In the genomic region with DNA sequence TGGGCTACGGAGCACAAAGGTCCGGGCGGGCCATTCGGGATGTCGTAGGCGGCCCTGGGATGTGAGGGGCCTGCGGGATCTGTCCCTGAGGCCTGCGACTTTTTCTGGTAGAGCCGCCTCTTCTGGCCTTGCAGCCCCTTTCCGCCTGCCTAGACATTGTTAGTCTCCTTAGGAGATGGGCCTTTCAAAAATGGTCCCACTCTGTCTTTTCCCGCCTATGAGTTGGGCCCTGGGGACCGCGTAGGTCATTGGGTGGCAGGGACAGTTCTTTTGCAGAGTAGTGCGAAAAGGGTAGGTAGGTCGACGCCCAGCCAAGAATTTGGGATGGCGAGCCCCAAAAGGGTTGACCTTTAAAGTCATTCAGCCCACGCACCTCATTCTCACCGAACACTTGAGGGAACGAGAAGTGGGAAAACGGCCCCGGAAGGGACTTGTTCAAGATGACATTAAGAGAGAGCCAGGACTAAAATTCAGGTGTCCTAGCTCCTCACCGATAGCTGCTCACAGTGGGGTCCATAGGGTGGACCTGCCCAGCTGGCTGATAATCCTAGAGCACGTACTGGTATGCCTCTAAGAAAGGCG, we compare ENCODE assay signal across 1 cellular context.
TF ChIP-seq lines count a peak whose summit lies in the region.

No MANE protein-coding gene starts in this region.

TF ChIP-seq in K562, 482 proteins besides CTCF, POLR2A, EP300 and RAD21:
- TF ChIP-seq, protein P1, sequence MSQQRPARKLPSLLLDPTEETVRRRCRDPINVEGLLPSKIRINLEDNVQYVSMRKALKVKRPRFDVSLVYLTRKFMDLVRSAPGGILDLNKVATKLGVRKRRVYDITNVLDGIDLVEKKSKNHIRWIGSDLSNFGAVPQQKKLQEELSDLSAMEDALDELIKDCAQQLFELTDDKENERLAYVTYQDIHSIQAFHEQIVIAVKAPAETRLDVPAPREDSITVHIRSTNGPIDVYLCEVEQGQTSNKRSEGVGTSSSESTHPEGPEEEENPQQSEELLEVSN (IDR thresholded peaks at IDR 0.05; ENCODE audit: borderline replicate concordance in 1 of 2, extremely low read depth in 1 of 2, insufficient read depth in 1 of 2, insufficient read length in 1 of 2, low read depth in 1 of 2, low read length in 1 of 2, poor library complexity in 1 of 2, severe bottlenecking in 1 of 2), result peak in 1 of 2 experiments; percentile 57
- TF ChIP-seq RBM34 (IDR thresholded peaks at IDR 0.05; ENCODE audit: borderline replicate concordance, insufficient read depth, low read length), result 0 out of 2 replicates have a peak, but pooled peaks have one; percentile 7
- TF ChIP-seq, protein P2, sequence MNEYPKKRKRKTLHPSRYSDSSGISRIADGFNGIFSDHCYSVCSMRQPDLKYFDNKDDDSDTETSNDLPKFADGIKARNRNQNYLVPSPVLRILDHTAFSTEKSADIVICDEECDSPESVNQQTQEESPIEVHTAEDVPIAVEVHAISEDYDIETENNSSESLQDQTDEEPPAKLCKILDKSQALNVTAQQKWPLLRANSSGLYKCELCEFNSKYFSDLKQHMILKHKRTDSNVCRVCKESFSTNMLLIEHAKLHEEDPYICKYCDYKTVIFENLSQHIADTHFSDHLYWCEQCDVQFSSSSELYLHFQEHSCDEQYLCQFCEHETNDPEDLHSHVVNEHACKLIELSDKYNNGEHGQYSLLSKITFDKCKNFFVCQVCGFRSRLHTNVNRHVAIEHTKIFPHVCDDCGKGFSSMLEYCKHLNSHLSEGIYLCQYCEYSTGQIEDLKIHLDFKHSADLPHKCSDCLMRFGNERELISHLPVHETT (CRISPR knock-in tag; conservative IDR thresholded peaks at IDR 0.05 in 1 of 2, IDR thresholded peaks at IDR 0.05 in 1 of 2), result 0 out of 4 replicates have a peak, but pooled peaks of 1 of the 2 experiments have one; percentile 32
- TF ChIP-seq SAFB (IDR thresholded peaks at IDR 0.05; ENCODE audit: borderline replicate concordance, low read depth, low read length), result 0 out of 2 replicates have a peak, but pooled peaks have one; percentile 2
- TF ChIP-seq, protein P3, sequence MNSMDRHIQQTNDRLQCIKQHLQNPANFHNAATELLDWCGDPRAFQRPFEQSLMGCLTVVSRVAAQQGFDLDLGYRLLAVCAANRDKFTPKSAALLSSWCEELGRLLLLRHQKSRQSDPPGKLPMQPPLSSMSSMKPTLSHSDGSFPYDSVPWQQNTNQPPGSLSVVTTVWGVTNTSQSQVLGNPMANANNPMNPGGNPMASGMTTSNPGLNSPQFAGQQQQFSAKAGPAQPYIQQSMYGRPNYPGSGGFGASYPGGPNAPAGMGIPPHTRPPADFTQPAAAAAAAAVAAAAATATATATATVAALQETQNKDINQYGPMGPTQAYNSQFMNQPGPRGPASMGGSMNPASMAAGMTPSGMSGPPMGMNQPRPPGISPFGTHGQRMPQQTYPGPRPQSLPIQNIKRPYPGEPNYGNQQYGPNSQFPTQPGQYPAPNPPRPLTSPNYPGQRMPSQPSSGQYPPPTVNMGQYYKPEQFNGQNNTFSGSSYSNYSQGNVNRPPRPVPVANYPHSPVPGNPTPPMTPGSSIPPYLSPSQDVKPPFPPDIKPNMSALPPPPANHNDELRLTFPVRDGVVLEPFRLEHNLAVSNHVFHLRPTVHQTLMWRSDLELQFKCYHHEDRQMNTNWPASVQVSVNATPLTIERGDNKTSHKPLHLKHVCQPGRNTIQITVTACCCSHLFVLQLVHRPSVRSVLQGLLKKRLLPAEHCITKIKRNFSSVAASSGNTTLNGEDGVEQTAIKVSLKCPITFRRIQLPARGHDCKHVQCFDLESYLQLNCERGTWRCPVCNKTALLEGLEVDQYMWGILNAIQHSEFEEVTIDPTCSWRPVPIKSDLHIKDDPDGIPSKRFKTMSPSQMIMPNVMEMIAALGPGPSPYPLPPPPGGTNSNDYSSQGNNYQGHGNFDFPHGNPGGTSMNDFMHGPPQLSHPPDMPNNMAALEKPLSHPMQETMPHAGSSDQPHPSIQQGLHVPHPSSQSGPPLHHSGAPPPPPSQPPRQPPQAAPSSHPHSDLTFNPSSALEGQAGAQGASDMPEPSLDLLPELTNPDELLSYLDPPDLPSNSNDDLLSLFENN (IDR thresholded peaks at IDR 0.05; ENCODE audit: low read depth in 2 of 2, low read length in 2 of 2), result no peak
TF ChIP-seq in K562: peak in this region for 4.
